Comparison of ENCODE assay signal across 19 cellular contexts in the genomic region with DNA sequence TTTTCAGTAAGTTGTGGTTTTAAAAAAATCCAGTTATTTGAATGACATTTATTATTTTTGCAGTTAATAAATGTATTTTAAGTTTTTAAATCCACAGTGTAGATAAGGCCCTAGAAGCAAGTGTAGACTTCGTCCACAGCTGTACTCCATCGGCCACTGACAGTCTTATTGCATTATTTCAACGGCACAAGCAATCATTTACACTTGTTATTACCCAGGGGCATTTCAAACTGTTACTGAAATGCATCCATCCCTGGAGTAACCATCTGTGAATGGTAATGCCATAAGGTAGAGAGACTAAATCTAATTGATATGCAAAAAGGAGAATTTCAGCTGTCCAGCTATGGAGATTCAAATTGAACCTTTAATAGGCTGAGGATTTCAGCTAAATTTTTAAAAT.
"Had no signal": no experiment of that assay in that cellular context is flagged by ENCODE, and none has a peak within 500 bp of the region (broad histone marks: within the 10 kb centered on the region; RNA-seq: fewer than 3 reads in every experiment).

No MANE protein-coding gene starts in this region.

- H3K27me3 ChIP-seq: adrenal gland, right atrium auricular region, tibial artery had no signal

- ATAC-seq: activated naive CD4-positive, alpha-beta T cell treated with anti-CD3 and anti-CD28 coated beads, Interleukin-2, amount 50 U/mL, for 72 hours; esophagus mucosa; left ventricle myocardium superior; stimulated activated naive CD8-positive, alpha-beta T cell treated with anti-CD3 and anti-CD28 coated beads, Interleukin-15, Interleukin-2, amounts not matched to agents 100 U/mL and 50 U/mL, for 24 hours had no signal

- H3K27me3 Mint-ChIP-seq: dendritic cell treated with granulocyte-macrophage colony-stimulating factor and Interleukin-4, amounts not matched to agents 40 ng/mL and 50 ng/mL, for 4 days; memory B cell had no signal

- H3K27ac ChIP-seq: adrenal gland, prostate gland, right atrium auricular region, skin epidermis, tibial artery, VCaP had no signal

- H3K9me3 ChIP-seq: adrenal gland, prostate gland, right atrium auricular region, tibial artery had no signal

- H3K36me3 Mint-ChIP-seq: activated naive CD4-positive, alpha-beta T cell treated with anti-CD3 and anti-CD28 coated beads, Interleukin-2, amount 50 U/mL, for 72 hours had no signal

- H3K4me3 Mint-ChIP-seq: dendritic cell treated with granulocyte-macrophage colony-stimulating factor and Interleukin-4, amounts not matched to agents 40 ng/mL and 50 ng/mL, for 4 days; immature natural killer cell; memory B cell had no signal

- H3K36me3 ChIP-seq: adrenal gland, prostate gland, right atrium auricular region, tibial artery had no signal

- H3K27ac Mint-ChIP-seq: activated naive CD4-positive, alpha-beta T cell treated with anti-CD3 and anti-CD28 coated beads, Interleukin-2, amount 50 U/mL, for 72 hours; dendritic cell treated with granulocyte-macrophage colony-stimulating factor and Interleukin-4, amounts not matched to agents 40 ng/mL and 50 ng/mL, for 4 days; memory B cell had no signal

- H3K4me3 ChIP-seq: adrenal gland, prostate gland, right atrium auricular region, skin epidermis, tibial artery had no signal

- DNase-seq: activated CD4-positive, alpha-beta T cell treated with anti-CD3 and anti-CD28 coated beads for 1 hour; activated CD4-positive, alpha-beta T cell treated with anti-CD3 and anti-CD28 coated beads, Interleukin-2, amount 50 U/mL, for 48 hours; activated gamma-delta T cell; adrenal gland; effector CD8-positive, alpha-beta T cell; immature natural killer cell; kidney glomerular epithelial cell; left ventricle myocardium superior; stimulated activated naive CD8-positive, alpha-beta T cell treated with anti-CD3 and anti-CD28 coated beads, Interleukin-15, Interleukin-2, amounts not matched to agents 100 U/mL and 50 U/mL, for 24 hours; substantia nigra; tibial artery had no signal

- H3K9me3 Mint-ChIP-seq: activated naive CD4-positive, alpha-beta T cell treated with anti-CD3 and anti-CD28 coated beads, Interleukin-2, amount 50 U/mL, for 72 hours; immature natural killer cell; memory B cell had no signal

- H3K4me1 ChIP-seq: adrenal gland, prostate gland, right atrium auricular region, tibial artery had no signal
